Comparison of ENCODE assay signal across 8 cellular contexts in genomic region chr6:106098383-106099234, GRCh38. TPM values are rescaled to one million over a fixed set of nuclear protein-coding genes. Genes with fewer than 3 reads are reported as not detected.
DNase-seq lines count a peak whose midpoint lies in the region; ATAC-seq and TF ChIP-seq lines count a peak whose summit lies in the region.

No MANE protein-coding gene starts in this region.

- no peaks in the 10 kb centered on the region for H3K79me2 ChIP-seq in HCT116 (ENCODE audit: insufficient read depth, low read length)

- peaks cover 71% of the 10 kb centered on the region for H3K4me1 ChIP-seq in CD4-positive, alpha-beta memory T cell (ENCODE audit: insufficient read depth, low read length)
- H3K4me1 ChIP-seq in HCT116 (ENCODE audit: control insufficient read depth in 1 of 2, insufficient read depth in 2 of 2, low read length in 2 of 2) (peaks cover 15 to 36% of the 10 kb centered on the region in 2 experiments; a peak in 3 of 4 replicates), RWPE2 (ENCODE audit: insufficient read depth, poor library complexity, severe bottlenecking) (peaks cover 57% of the 10 kb centered on the region), iPS-20b (ENCODE audit: insufficient read depth, low read length) (peaks cover 24% of the 10 kb centered on the region)

- peak overlapping the region; percentile 53 for H3K9ac ChIP-seq in HCT116 (ENCODE audit: low read length)
- H3K9ac ChIP-seq in iPS-20b (ENCODE audit: low read depth, low read length): peak overlapping the region; percentile 47; the same call in 1 of the 2 replicates

- BruUV-seq in HCT116 (replicated peaks; lab: Mats Ljungman, UMichigan): no TSS peak

- no peaks in the 10 kb centered on the region for H3K27me3 Mint-ChIP-seq in CD4-positive, alpha-beta memory T cell

- peaks cover 49 to 87% (median 63%) of the 10 kb centered on the region in 4 donors for H3K4me1 Mint-ChIP-seq in CD4-positive, alpha-beta memory T cell

- peaks cover 0 to 5% (median 0%) of the 10 kb centered on the region in 8 donors for H3K9me3 Mint-ChIP-seq in CD4-positive, alpha-beta memory T cell
- no peaks in the 10 kb centered on the region for H3K9me3 Mint-ChIP-seq in activated naive CD4-positive, alpha-beta T cell treated with anti-CD3 and anti-CD28 coated beads, Interleukin-2, amount 50 U/mL, for 72 hours

- TF ChIP-seq POLR2A in HCT116 (IDR thresholded peaks at IDR 0.05; ENCODE audit: borderline replicate concordance, extremely low read depth, insufficient read depth, insufficient read length): no peak

- no peaks in the 10 kb centered on the region for H4K20me1 ChIP-seq in HCT116 (ENCODE audit: insufficient read depth)

- H3K27ac Mint-ChIP-seq in CD4-positive, alpha-beta memory T cell: peak overlapping the region; percentile 94 to 98 (median 98)
- peak overlapping the region; percentile 99 to 100 for H3K27ac Mint-ChIP-seq in activated naive CD4-positive, alpha-beta T cell treated with anti-CD3 and anti-CD28 coated beads, Interleukin-2, amount 50 U/mL, for 72 hours

- no peaks in the 10 kb centered on the region for H3K27me3 ChIP-seq in CD4-positive, alpha-beta memory T cell (ENCODE audit: insufficient read depth, low read length)
- H3K27me3 ChIP-seq in HCT116 (ENCODE audit: insufficient read depth, low read length) (no peaks in the 10 kb centered on the region), RWPE2 (ENCODE audit: insufficient read depth, poor library complexity, severe bottlenecking) (no peaks in the 10 kb centered on the region), iPS-20b (ENCODE audit: insufficient read depth, low read length) (peaks cover 27% of the 10 kb centered on the region; the same call in 1 of the 2 replicates)

- intact Hi-C loops in CD4-positive, alpha-beta memory T cell (cut with micrococcal nuclease): loop anchor here (1.0 to 5.0 kb wide), 7 partner anchors 19 to 424 kb away; partner anchors contain the start of gene ATG5
- intact Hi-C loops in HCT116 (cut with micrococcal nuclease): loop anchor here (10.0 kb wide), 1 partner anchor 346 kb away; no protein-coding TSS in a partner anchor

- H3K27ac ChIP-seq in CD4-positive, alpha-beta memory T cell (ENCODE audit: low read depth, low read length): peak overlapping the region; percentile 69
- peak overlapping the region; percentile 67 for H3K27ac ChIP-seq in HCT116 (ENCODE audit: low read depth, low read length)
- H3K27ac ChIP-seq in RWPE2 (ENCODE audit: poor library complexity, severe bottlenecking): peak overlapping the region; percentile 78
- no peak overlapping the region for H3K27ac ChIP-seq in iPS-20b (ENCODE audit: low read length)

- peak overlapping the region; percentile 99 for H2AFZ ChIP-seq in HCT116 (ENCODE audit: low read depth, low read length, poor library complexity, severe bottlenecking)

- TF ChIP-seq CTCF in HCT116 (IDR thresholded peaks at IDR 0.05 in 2 of 3, conservative IDR thresholded peaks at IDR 0.05 in 1 of 3; ENCODE audit: borderline replicate concordance in 1 of 3, insufficient read depth in 1 of 3, low read depth in 2 of 3, low read length in 2 of 3): no peak
- no peak for TF ChIP-seq CTCF in RWPE2 (IDR thresholded peaks at IDR 0.05; ENCODE audit: poor library complexity, severe bottlenecking)

- peaks cover 4% of the 10 kb centered on the region for H3K36me3 ChIP-seq in CD4-positive, alpha-beta memory T cell (ENCODE audit: insufficient read depth, low read length)
- H3K36me3 ChIP-seq in HCT116 (ENCODE audit: control insufficient read depth in 1 of 2, insufficient read depth in 2 of 2, low read length in 2 of 2) (no peaks in the 10 kb centered on the region), RWPE2 (ENCODE audit: low read depth) (peaks cover 34% of the 10 kb centered on the region), iPS-20b (ENCODE audit: insufficient read depth, low read depth, low read length) (no peaks in the 10 kb centered on the region)

- DNase-seq in CD4-positive, alpha-beta memory T cell: peak; percentile 83 to 92 (median 88)
- DNase-seq in HCT116 (ENCODE audit: low read depth, low spot score): peak; percentile 38
- DNase-seq in RWPE2 (ENCODE audit: low spot score): peak; percentile 82
- DNase-seq in activated naive CD4-positive, alpha-beta T cell treated with anti-CD3 and anti-CD28 coated beads, Interleukin-2, amount 50 U/mL, for 72 hours (ENCODE audit: low spot score in 2 of 2): peak; percentile 77 to 88
- peak; percentile 44 to 70 (median 61) for DNase-seq in stimulated activated CD4-positive, alpha-beta T cell treated with anti-CD3 and anti-CD28 coated beads, TNF-alpha, amount 100 ng/mL, for 4 hours (ENCODE audit: low read depth in 3 of 3)
- DNase-seq in AG08395 (ENCODE audit: low spot score): no peak

- no peaks in the 10 kb centered on the region for H3K9me2 ChIP-seq in HCT116 (ENCODE audit: insufficient read depth)

- ATAC-seq in HCT116 (peak; percentile 69), RWPE2 (ENCODE audit: low read depth) (peak; percentile 88), HG03460 (IDR thresholded peaks at IDR 0.05; ENCODE audit: unreplicated experiment) (no peak)
- ATAC-seq in activated naive CD4-positive, alpha-beta T cell treated with anti-CD3 and anti-CD28 coated beads, Interleukin-2, amount 50 U/mL, for 72 hours: peak; percentile 81 to 86

- H3K9me3 ChIP-seq in CD4-positive, alpha-beta memory T cell (ENCODE audit: control insufficient read depth in 1 of 2, low read length in 2 of 2): no peaks in the 10 kb centered on the region
- no peaks in the 10 kb centered on the region for H3K9me3 ChIP-seq in HCT116 (ENCODE audit: control insufficient read depth in 1 of 2, insufficient read depth in 1 of 2, low read depth in 1 of 2, low read length in 2 of 2)
- H3K9me3 ChIP-seq in RWPE2 (ENCODE audit: severe bottlenecking): no peaks in the 10 kb centered on the region
- H3K9me3 ChIP-seq in iPS-20b (ENCODE audit: insufficient read depth, low read depth, low read length): no peaks in the 10 kb centered on the region

- CTCF ChIA-PET in CD4-positive, alpha-beta memory T cell (lab: Charles Lee; ENCODE audit: partially characterized antibody): interaction anchor here (1.0 to 8.9 kb wide), 12 partner anchors 9 to 667 kb away, joined by 3 to 107 read pairs (median 5); partner anchors contain the start of gene PRDM1
- CTCF ChIA-PET in HCT116 (lab: Charles Lee): interaction anchor here (1.2 to 2.0 kb wide), 3 partner anchors 13 to 125 kb away, joined by 3 to 7 read pairs (median 4); partner anchors contain the start of gene PRDM1

- H3K36me3 Mint-ChIP-seq in CD4-positive, alpha-beta memory T cell: peaks cover 45 to 71% of the 10 kb centered on the region in 2 donors
- H3K36me3 Mint-ChIP-seq in activated naive CD4-positive, alpha-beta T cell treated with anti-CD3 and anti-CD28 coated beads, Interleukin-2, amount 50 U/mL, for 72 hours: peaks cover 14 to 20% of the 10 kb centered on the region in 2 donors

- peak overlapping the region; percentile 95 for H3K4me2 ChIP-seq in HCT116 (ENCODE audit: low read length)

- peak overlapping the region; percentile 89 to 94 for H3K4me3 ChIP-seq in CD4-positive, alpha-beta memory T cell (ENCODE audit: low read length in 2 of 2)
- H3K4me3 ChIP-seq in HCT116 (replicated peaks in 1 of 2; ENCODE audit: low read depth in 1 of 2, low read length in 2 of 2): peak overlapping the region; percentile 45 to 68
- H3K4me3 ChIP-seq in RWPE2 (ENCODE audit: severe bottlenecking): peak overlapping the region; percentile 33
- H3K4me3 ChIP-seq in iPS-20b (ENCODE audit: low read length): peak overlapping the region; percentile 55; the same call in 1 of the 2 replicates

- TF ChIP-seq RAD21 in HCT116 (IDR thresholded peaks at IDR 0.05; ENCODE audit: low read depth): no peak

- peak overlapping the region; percentile 95 to 99 (median 97) for H3K4me3 Mint-ChIP-seq in CD4-positive, alpha-beta memory T cell

- RAD21 ChIA-PET in HCT116 (lab: Charles Lee; ENCODE audit: low non-redundant PET in 1 of 2, low total read pairs in 2 of 2, uncharacterized antibody in 2 of 2, unreplicated experiment in 2 of 2): no interaction called here

- POLR2A ChIA-PET in CD4-positive, alpha-beta memory T cell (lab: Charles Lee; ENCODE audit: partially characterized antibody): interaction anchor here (0.7 to 9.8 kb wide), 28 partner anchors 8 to 452 kb away, joined by 3 to 178 read pairs (median 5); partner anchors contain the start of genes ATG5 and PRDM1
- POLR2A ChIA-PET in HCT116 (lab: Charles Lee): interaction anchor here (0.7 kb wide), 1 partner anchor 125 kb away, joined by 3 read pairs; no protein-coding TSS in a partner anchor

TF ChIP-seq in HCT116, 20 proteins besides CTCF, POLR2A, EP300 and RAD21:
- TF ChIP-seq SIN3A (IDR thresholded peaks at IDR 0.05; ENCODE audit: low read depth): no peak
- peak; percentile 79 for TF ChIP-seq EGR1 (IDR thresholded peaks at IDR 0.05; ENCODE audit: low read depth)
- TF ChIP-seq EZH2phosphoT487 (IDR thresholded peaks at IDR 0.05; ENCODE audit: borderline replicate concordance): no peak
- TF ChIP-seq POLR2AphosphoS5 (IDR thresholded peaks at IDR 0.05; ENCODE audit: low read depth, low read length): peak; percentile 26
- TF ChIP-seq YY1 (IDR thresholded peaks at IDR 0.05; ENCODE audit: extremely low read depth, insufficient replicate concordance, low read depth, low read length): peak; percentile 4
- TF ChIP-seq SRF (IDR thresholded peaks at IDR 0.05; ENCODE audit: low read depth): 0 out of 2 replicates have a peak, but pooled peaks have one; percentile 13
- TF ChIP-seq SP1 (IDR thresholded peaks at IDR 0.05; ENCODE audit: low read depth): peak; percentile 58
TF ChIP-seq in HCT116: peak in this region for 5.

RNA-seq across cellular contexts. Expression of gene PRDM1, which starts 12.5 kb away (rescaled TPM):
- total RNA-seq in CD4-positive, alpha-beta memory T cell: 10 to 100 TPM; 33.4 to 34.0 TPM
- polyA plus RNA-seq in CD4-positive, alpha-beta memory T cell: 10 to 100 TPM; 45.4 to 97.0 TPM
- total RNA-seq in HCT116 (2021; ENCODE audit: unreplicated experiment): 3.4 TPM
- polyA plus RNA-seq in HCT116 (2012): 1.3 and 2.6 TPM in 2 replicates
- total RNA-seq in activated naive CD4-positive, alpha-beta T cell treated with anti-CD3 and anti-CD28 coated beads, Interleukin-2, amount 50 U/mL, for 72 hours: 10 to 100 TPM in 1 of 2 donors, 1 to 10 TPM in 1; 7.7 to 12.5 TPM

Comparison
In these comparisons a context has a peak if more than half of its experiments do, and no peak if none do; other contexts are left out.
1. H3K4me3 ChIP-seq: peak in every context shown above with its lines; median percentile 92 in CD4-positive, alpha-beta memory T cell; 56 in HCT116; 55 in iPS-20b; 33 in RWPE2.